ENCODE assay signal across 32 cellular contexts in the genomic region with DNA sequence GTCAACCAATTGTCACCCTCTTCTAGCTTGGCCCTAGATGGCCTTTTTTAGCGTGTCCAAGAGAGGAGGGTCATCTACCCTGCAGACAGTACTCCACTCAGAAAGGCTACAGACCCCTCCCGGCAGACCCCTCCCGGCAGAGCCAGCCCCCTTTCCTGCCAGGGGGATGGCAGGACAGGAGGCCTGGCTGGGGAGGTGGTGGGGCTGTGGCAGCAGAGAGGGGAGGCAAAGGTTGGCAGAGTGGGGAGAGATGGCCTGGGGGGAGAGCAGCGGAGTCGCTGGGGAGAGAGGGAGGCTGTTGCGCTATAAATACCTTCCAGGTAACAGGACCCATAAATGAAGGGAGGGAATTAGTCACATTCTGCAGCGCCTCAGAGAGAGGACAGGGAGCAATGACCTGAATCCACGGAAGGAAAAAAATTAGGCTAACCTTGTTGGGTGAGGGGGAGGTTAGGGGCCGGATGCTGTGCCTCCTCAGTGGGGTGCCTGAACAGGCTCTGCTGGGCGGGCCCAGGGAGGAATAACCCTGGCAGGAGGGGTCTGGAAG. TPM values are rescaled to one million over a fixed set of nuclear protein-coding genes. Genes with fewer than 3 reads are reported as not detected.
DNase-seq lines count a peak whose midpoint lies in the region; ATAC-seq and TF ChIP-seq lines count a peak whose summit lies in the region.
"Had no signal": no experiment of that assay in that cellular context is flagged by ENCODE, and none has a peak within 500 bp of the region (broad histone marks: within the 10 kb centered on the region; RNA-seq: fewer than 3 reads in every experiment).

No MANE protein-coding gene starts in this region.

- H3K27me3 ChIP-seq in right cardiac atrium (ENCODE audit: control insufficient read depth, insufficient read depth) (no peaks in the 10 kb centered on the region), heart left ventricle (peaks cover 0 to 31% (median 19%) of the 10 kb centered on the region in 9 donors), WERI-Rb-1 (ENCODE audit: insufficient read depth, low read depth, severe bottlenecking) (no peaks in the 10 kb centered on the region), mesenchymal stem cell (ENCODE audit: control insufficient read depth in 1 of 2, insufficient read depth in 1 of 2, low read length in 2 of 2) (peaks cover 3 to 39% of the 10 kb centered on the region in 2 experiments)

- peaks cover 9% of the 10 kb centered on the region for H3K4me1 Mint-ChIP-seq in activated CD4-positive, alpha-beta memory T cell treated with anti-CD3 and anti-CD28 coated beads, Interleukin-2, amount 10 ng/mL, durations not matched to agents 7 days and 5 days

- no peaks in the 10 kb centered on the region for H3K79me1 ChIP-seq in mesenchymal stem cell (replicated peaks; ENCODE audit: low read length, poor library complexity, severe bottlenecking)

- TF ChIP-seq CTCF in heart left ventricle (IDR thresholded peaks at IDR 0.05) (no peak), WERI-Rb-1 (IDR thresholded peaks at IDR 0.05; ENCODE audit: low read depth, low read length) (no peak)

- no peak overlapping the region for H2BK120ac ChIP-seq in mesenchymal stem cell (ENCODE audit: low read depth, low read length)

- no peak overlapping the region for H3K14ac ChIP-seq in mesenchymal stem cell (ENCODE audit: low read length in 2 of 2)

- no peaks in the 10 kb centered on the region for H3K9me3 Mint-ChIP-seq in activated CD4-positive, alpha-beta memory T cell treated with anti-CD3 and anti-CD28 coated beads, Interleukin-2, amount 10 ng/mL, durations not matched to agents 7 days and 5 days
- H3K9me3 Mint-ChIP-seq: dendritic cell treated with granulocyte-macrophage colony-stimulating factor and Interleukin-4, amounts not matched to agents 40 ng/mL and 50 ng/mL, for 4 days; H9; stimulated activated naive B cell treated with anti-CD40 and anti-IgM and Interleukin-4, amounts not matched to agents 10 μg/mL and 1 μg/mL and 100 μg/mL, for 72 hours had no signal

- intact Hi-C loops in right cardiac atrium (cut with DNase I) (loop anchor here in 2 of 4 donors (10.0 kb wide), 2 partner anchors 68 to 348 kb away; no protein-coding TSS in a partner anchor), heart left ventricle (cut with DNase I) (loop anchor here in 8 of 10 donors (5.0 to 10.0 kb wide), 6 partner anchors 48 to 338 kb away; no protein-coding TSS in a partner anchor)

- POLR2A ChIA-PET in activated CD4-positive, alpha-beta memory T cell treated with anti-CD3 and anti-CD28 coated beads, Interleukin-2, amount 10 ng/mL, durations not matched to agents 7 days and 5 days (lab: Charles Lee), result no interaction called here

- H4K8ac ChIP-seq in mesenchymal stem cell (ENCODE audit: low read length), result no peak overlapping the region

- H3K27ac Mint-ChIP-seq in activated CD4-positive, alpha-beta memory T cell treated with anti-CD3 and anti-CD28 coated beads, Interleukin-2, amount 10 ng/mL, durations not matched to agents 7 days and 5 days, result no peak overlapping the region
- H3K27ac Mint-ChIP-seq: dendritic cell treated with granulocyte-macrophage colony-stimulating factor and Interleukin-4, amounts not matched to agents 40 ng/mL and 50 ng/mL, for 4 days; H9; stimulated activated naive B cell treated with anti-CD40 and anti-IgM and Interleukin-4, amounts not matched to agents 10 μg/mL and 1 μg/mL and 100 μg/mL, for 72 hours had no signal

- DNase-seq in right cardiac atrium (peak in 2 of 3 donors; percentile 15 to 32), heart left ventricle (no peak), WERI-Rb-1 (no peak), mesenchymal stem cell (no peak), NOMO-1 treated with dmso at 0.1 percent for 144 hours (lab: John Stamatoyannopoulos, UW; ENCODE audit: unreplicated experiment) (no peak), RKO (ENCODE audit: low spot score) (no peak)
- no peak for DNase-seq in activated CD4-positive, alpha-beta memory T cell treated with anti-CD3 and anti-CD28 coated beads, Interleukin-2, amount 10 ng/mL, durations not matched to agents 7 days and 5 days
- DNase-seq: ACHN; activated CD4-positive, alpha-beta T cell treated with anti-CD3 and anti-CD28 coated beads for 4 hours; activated naive CD4-positive, alpha-beta T cell; activated T-cell treated with anti-CD3 and anti-CD28 coated beads, Interleukin-2, amount 50 U/mL, for 48 hours; adrenal gland; Calu3; gastrocnemius medialis; H9; islet precursor cell; lower lobe of right lung; NCI-H2081; NCI-H510A; occipital lobe; RPMI8226; spleen; stimulated activated CD4-positive, alpha-beta T cell treated with anti-CD3 and anti-CD28 coated beads, Interleukin-4, amount 100 ng/mL, for 24 hours; stimulated activated naive B cell treated with anti-CD40 and anti-IgM and Interleukin-4, amounts not matched to agents 10 μg/mL and 1 μg/mL and 100 μg/mL, for 72 hours had no signal

- no peak overlapping the region for H2BK5ac ChIP-seq in mesenchymal stem cell (ENCODE audit: low read depth, low read length, poor library complexity, severe bottlenecking)

- TF ChIP-seq POLR2A in heart left ventricle (IDR thresholded peaks at IDR 0.05), result no peak

- CTCF ChIA-PET in activated CD4-positive, alpha-beta memory T cell treated with anti-CD3 and anti-CD28 coated beads, Interleukin-2, amount 10 ng/mL, durations not matched to agents 7 days and 5 days (lab: Charles Lee), result interaction anchor here (1.1 to 1.6 kb wide), 2 partner anchors 129 to 130 kb away, joined by 3 to 5 read pairs; no protein-coding TSS in a partner anchor

- no peak overlapping the region for H3K4me2 ChIP-seq in mesenchymal stem cell (ENCODE audit: low read length, poor library complexity, severe bottlenecking)

- H3K9me3 ChIP-seq in right cardiac atrium (ENCODE audit: control insufficient read depth, low read length), result no peaks in the 10 kb centered on the region
- no peaks in the 10 kb centered on the region for H3K9me3 ChIP-seq in heart left ventricle
- H3K9me3 ChIP-seq in WERI-Rb-1 (ENCODE audit: severe bottlenecking), result no peaks in the 10 kb centered on the region
- no peaks in the 10 kb centered on the region for H3K9me3 ChIP-seq in mesenchymal stem cell (ENCODE audit: control insufficient read depth, low read length)
- H3K9me3 ChIP-seq: adrenal gland, gastrocnemius medialis, lower lobe of right lung, spleen, thoracic aorta had no signal

- H3K4ac ChIP-seq in mesenchymal stem cell (ENCODE audit: low read depth in 1 of 2, low read length in 2 of 2), result no peak overlapping the region

- H4K91ac ChIP-seq in mesenchymal stem cell (ENCODE audit: low read length), result no peak overlapping the region

- H2AFZ ChIP-seq in mesenchymal stem cell (ENCODE audit: low read depth, low read length), result no peak overlapping the region

- no peak overlapping the region for H2BK15ac ChIP-seq in mesenchymal stem cell (ENCODE audit: low read depth, poor library complexity, severe bottlenecking)

- WGBS in right cardiac atrium, result 78% methylated on average over 10 of the region's 10 CpGs
- 68 to 79% (median 73%) methylated on average over 10 of the region's 10 CpGs for WGBS in heart left ventricle, 4 donors
- 52% methylated on average over 8 of the region's 10 CpGs for WGBS in mesenchymal stem cell

- no peak overlapping the region for H3K9ac ChIP-seq in mesenchymal stem cell (ENCODE audit: low read length)

- peaks cover 51% of the 10 kb centered on the region for H3K27me3 Mint-ChIP-seq in activated CD4-positive, alpha-beta memory T cell treated with anti-CD3 and anti-CD28 coated beads, Interleukin-2, amount 10 ng/mL, durations not matched to agents 7 days and 5 days

- no peak overlapping the region for H3K18ac ChIP-seq in mesenchymal stem cell (ENCODE audit: low read depth in 1 of 2, low read length in 2 of 2)

- peak overlapping the region; percentile 55 for H2AK5ac ChIP-seq in mesenchymal stem cell (ENCODE audit: low read length, severe bottlenecking)

- no peaks in the 10 kb centered on the region for H3K36me3 Mint-ChIP-seq in activated CD4-positive, alpha-beta memory T cell treated with anti-CD3 and anti-CD28 coated beads, Interleukin-2, amount 10 ng/mL, durations not matched to agents 7 days and 5 days (ENCODE audit: low read depth)
- H3K36me3 Mint-ChIP-seq: stimulated activated naive B cell treated with anti-CD40 and anti-IgM and Interleukin-4, amounts not matched to agents 10 μg/mL and 1 μg/mL and 100 μg/mL, for 72 hours had no signal

- H3K36me3 ChIP-seq in heart left ventricle (no peaks in the 10 kb centered on the region), WERI-Rb-1 (no peaks in the 10 kb centered on the region), mesenchymal stem cell (ENCODE audit: control insufficient read depth in 1 of 2, insufficient read depth in 2 of 2, low read depth in 1 of 2, low read length in 2 of 2) (no peaks in the 10 kb centered on the region)
- H3K36me3 ChIP-seq: adrenal gland, gastrocnemius medialis, lower lobe of right lung, spleen, thoracic aorta had no signal

- no peak overlapping the region for H2BK12ac ChIP-seq in mesenchymal stem cell (ENCODE audit: low read length in 2 of 2)

- H3K4me1 ChIP-seq in right cardiac atrium (ENCODE audit: control insufficient read depth, insufficient read depth, low read length), result no peaks in the 10 kb centered on the region
- peaks cover 0 to 17% (median 2%) of the 10 kb centered on the region in 12 donors for H3K4me1 ChIP-seq in heart left ventricle
- H3K4me1 ChIP-seq in mesenchymal stem cell (ENCODE audit: control insufficient read depth, insufficient read depth, low read depth, low read length), result peaks cover 62% of the 10 kb centered on the region
- H3K4me1 ChIP-seq: gastrocnemius medialis, lower lobe of right lung had no signal

- H3K27ac ChIP-seq in right cardiac atrium (ENCODE audit: low read length), result no peak overlapping the region
- no peak overlapping the region for H3K27ac ChIP-seq in heart left ventricle
- peak overlapping the region; percentile 98 for H3K27ac ChIP-seq in WERI-Rb-1
- no peak overlapping the region for H3K27ac ChIP-seq in mesenchymal stem cell (ENCODE audit: low read length, poor library complexity, severe bottlenecking)
- H3K27ac ChIP-seq in temporal lobe (ENCODE audit: low read depth, low read length), result peak overlapping the region; percentile 95
- H3K27ac ChIP-seq: adrenal gland, C4-2B, gastrocnemius medialis, lower lobe of right lung, SK-N-MC, spleen, thoracic aorta had no signal

- H3K23ac ChIP-seq in mesenchymal stem cell (ENCODE audit: low read length in 2 of 2), result no peak overlapping the region

- ATAC-seq in right cardiac atrium (no peak), heart left ventricle (no peak)
- ATAC-seq: gastrocnemius medialis; lower lobe of right lung; stimulated activated naive B cell treated with anti-CD40 and anti-IgM and Interleukin-4, amounts not matched to agents 10 μg/mL and 1 μg/mL and 100 μg/mL, for 72 hours had no signal

- H3K4me3 ChIP-seq in right cardiac atrium (ENCODE audit: low read length) (no peak overlapping the region), heart left ventricle (no peak overlapping the region), WERI-Rb-1 (ENCODE audit: low read depth, low read length) (no peak overlapping the region), mesenchymal stem cell (ENCODE audit: insufficient read depth in 1 of 2, low read depth in 1 of 2, low read length in 2 of 2) (no peak overlapping the region)
- H3K4me3 ChIP-seq: adrenal gland, gastrocnemius medialis, lower lobe of right lung, SK-N-MC, spleen, thoracic aorta had no signal

- H3K4me3 Mint-ChIP-seq in activated CD4-positive, alpha-beta memory T cell treated with anti-CD3 and anti-CD28 coated beads, Interleukin-2, amount 10 ng/mL, durations not matched to agents 7 days and 5 days, result no peak overlapping the region
- H3K4me3 Mint-ChIP-seq: dendritic cell treated with granulocyte-macrophage colony-stimulating factor and Interleukin-4, amounts not matched to agents 40 ng/mL and 50 ng/mL, for 4 days; stimulated activated naive B cell treated with anti-CD40 and anti-IgM and Interleukin-4, amounts not matched to agents 10 μg/mL and 1 μg/mL and 100 μg/mL, for 72 hours had no signal

RNA-seq across cellular contexts. Expression of gene PSD2, which starts 32.9 kb away (rescaled TPM):
- total RNA-seq in right cardiac atrium, result under 1 TPM in 2 of 4 donors, not detected in 2; 0.06 to 0.11 TPM
- 0.02 TPM for polyA plus RNA-seq in right cardiac atrium
- under 1 TPM in 2 of 9 donors, not detected in 7; 0.04 to 0.11 TPM for total RNA-seq in heart left ventricle
- polyA plus RNA-seq in heart left ventricle, result under 1 TPM in 1 of 2 donors, not detected in 1; 0.04 TPM
- polyA plus RNA-seq in mesenchymal stem cell (2013, experiment 1 of 2), result 0.07 TPM
- 0.08 TPM for polyA plus RNA-seq in mesenchymal stem cell (2013, experiment 2 of 2)
- total RNA-seq in temporal lobe, result 31.2 TPM
- total RNA-seq in activated CD4-positive, alpha-beta memory T cell treated with anti-CD3 and anti-CD28 coated beads, Interleukin-2, amount 10 ng/mL, durations not matched to agents 7 days and 5 days, result not detected
- total RNA-seq: activated CD8-positive, alpha-beta memory T cell treated with anti-CD3 and anti-CD28 coated beads for 36 hours; Calu3; LHCN-M2; lower lobe of right lung; T-helper 2 cell treated with Interferon-gamma antibody and Interleukin-4, amounts not matched to agents 100 ng/mL and 5 ng/mL, for 36 hours had no signal

Comparison
In these comparisons a context has a peak if more than half of its experiments do, and no peak if none do; other contexts are left out.
1. DNase-seq: peak in right cardiac atrium (2 of 3); none in heart left ventricle (0 of 5), WERI-Rb-1 (single experiment), mesenchymal stem cell (single experiment), NOMO-1 treated with dmso at 0.1 percent for 144 hours (single experiment), RKO (single experiment) and activated CD4-positive, alpha-beta memory T cell treated with anti-CD3 and anti-CD28 coated beads, Interleukin-2, amount 10 ng/mL, durations not matched to agents 7 days and 5 days (single experiment).
2. H3K27ac ChIP-seq: peak in WERI-Rb-1 (single experiment) and temporal lobe (single experiment); none in right cardiac atrium (single experiment), heart left ventricle (0 of 12) and mesenchymal stem cell (single experiment).
3. RNA of gene PSD2, which starts 32.9 kb away (total RNA-seq): 31.2 TPM in temporal lobe (single experiment); 0.06 to 0.11 TPM in right cardiac atrium, 0.04 to 0.11 TPM in heart left ventricle and not detected in activated CD4-positive, alpha-beta memory T cell treated with anti-CD3 and anti-CD28 coated beads, Interleukin-2, amount 10 ng/mL, durations not matched to agents 7 days and 5 days; every median in the first group is over 10 times any median in the second.